In the genomic region with DNA sequence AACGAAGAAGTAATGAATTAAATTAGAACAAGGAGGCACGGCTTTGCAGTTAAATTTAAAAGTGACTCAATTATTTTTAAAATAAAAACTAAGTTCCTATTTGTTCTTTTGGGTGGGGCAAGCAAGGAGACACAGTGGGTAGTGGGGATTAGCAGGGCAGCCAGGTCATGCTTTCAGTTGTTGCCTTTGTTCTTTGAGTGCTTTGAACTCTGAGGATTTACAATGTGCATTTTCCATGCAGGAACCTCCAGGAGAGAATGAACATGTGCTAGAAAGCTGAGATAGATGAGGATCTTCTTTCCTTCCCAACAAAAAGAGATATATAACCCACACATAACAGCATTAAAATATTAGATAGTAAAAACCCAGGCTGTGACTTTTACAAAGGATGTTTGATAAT, we compare ENCODE assay signal across 2 cellular contexts.
A peak's percentile ranks its signal among the peaks of the same experiment; 100 is the strongest.
TF ChIP-seq lines count a peak whose summit lies in the region.

No MANE protein-coding gene starts in this region.

TF ChIP-seq in HepG2, 621 proteins besides CTCF, POLR2A, EP300 and RAD21:
- TF ChIP-seq, protein P1, sequence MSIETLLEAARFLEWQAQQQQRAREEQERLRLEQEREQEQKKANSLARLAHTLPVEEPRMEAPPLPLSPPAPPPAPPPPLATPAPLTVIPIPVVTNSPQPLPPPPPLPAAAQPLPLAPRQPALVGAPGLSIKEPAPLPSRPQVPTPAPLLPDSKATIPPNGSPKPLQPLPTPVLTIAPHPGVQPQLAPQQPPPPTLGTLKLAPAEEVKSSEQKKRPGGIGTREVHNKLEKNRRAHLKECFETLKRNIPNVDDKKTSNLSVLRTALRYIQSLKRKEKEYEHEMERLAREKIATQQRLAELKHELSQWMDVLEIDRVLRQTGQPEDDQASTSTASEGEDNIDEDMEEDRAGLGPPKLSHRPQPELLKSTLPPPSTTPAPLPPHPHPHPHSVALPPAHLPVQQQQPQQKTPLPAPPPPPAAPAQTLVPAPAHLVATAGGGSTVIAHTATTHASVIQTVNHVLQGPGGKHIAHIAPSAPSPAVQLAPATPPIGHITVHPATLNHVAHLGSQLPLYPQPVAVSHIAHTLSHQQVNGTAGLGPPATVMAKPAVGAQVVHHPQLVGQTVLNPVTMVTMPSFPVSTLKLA (IDR thresholded peaks at IDR 0.05), result peak; percentile 58
- TF ChIP-seq ATF7 (IDR thresholded peaks at IDR 0.05) (no peak), ATF7 (CRISPR knock-in tag; IDR thresholded peaks at IDR 0.05) (no peak)

TF ChIP-seq in GM23338, 12 proteins besides CTCF, POLR2A, EP300 and RAD21:
- TF ChIP-seq EZH2 (IDR thresholded peaks at IDR 0.05; ENCODE audit: low read depth, unreplicated experiment) (no peak), EZH2phosphoT487 (IDR thresholded peaks at IDR 0.05; ENCODE audit: unreplicated experiment) (no peak), STAT1 (IDR thresholded peaks at IDR 0.05; ENCODE audit: unreplicated experiment) (no peak), ZNF114 (CRISPR knock-in tag; IDR thresholded peaks at IDR 0.05) (no peak), POLR2AphosphoS5 (IDR thresholded peaks at IDR 0.05; ENCODE audit: low read depth) (no peak), NANOG (IDR thresholded peaks at IDR 0.05; ENCODE audit: borderline replicate concordance) (no peak), JUNB (IDR thresholded peaks at IDR 0.05; ENCODE audit: unreplicated experiment) (no peak), ZNF331 (CRISPR knock-in tag; IDR thresholded peaks at IDR 0.05; ENCODE audit: low read depth) (no peak), CREB1 (CRISPR knock-in tag; IDR thresholded peaks at IDR 0.05; ENCODE audit: low read depth) (no peak)
- TF ChIP-seq, protein P2, sequence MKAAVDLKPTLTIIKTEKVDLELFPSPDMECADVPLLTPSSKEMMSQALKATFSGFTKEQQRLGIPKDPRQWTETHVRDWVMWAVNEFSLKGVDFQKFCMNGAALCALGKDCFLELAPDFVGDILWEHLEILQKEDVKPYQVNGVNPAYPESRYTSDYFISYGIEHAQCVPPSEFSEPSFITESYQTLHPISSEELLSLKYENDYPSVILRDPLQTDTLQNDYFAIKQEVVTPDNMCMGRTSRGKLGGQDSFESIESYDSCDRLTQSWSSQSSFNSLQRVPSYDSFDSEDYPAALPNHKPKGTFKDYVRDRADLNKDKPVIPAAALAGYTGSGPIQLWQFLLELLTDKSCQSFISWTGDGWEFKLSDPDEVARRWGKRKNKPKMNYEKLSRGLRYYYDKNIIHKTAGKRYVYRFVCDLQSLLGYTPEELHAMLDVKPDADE (IDR thresholded peaks at IDR 0.05), result no peak
- TF ChIP-seq, protein P3, sequence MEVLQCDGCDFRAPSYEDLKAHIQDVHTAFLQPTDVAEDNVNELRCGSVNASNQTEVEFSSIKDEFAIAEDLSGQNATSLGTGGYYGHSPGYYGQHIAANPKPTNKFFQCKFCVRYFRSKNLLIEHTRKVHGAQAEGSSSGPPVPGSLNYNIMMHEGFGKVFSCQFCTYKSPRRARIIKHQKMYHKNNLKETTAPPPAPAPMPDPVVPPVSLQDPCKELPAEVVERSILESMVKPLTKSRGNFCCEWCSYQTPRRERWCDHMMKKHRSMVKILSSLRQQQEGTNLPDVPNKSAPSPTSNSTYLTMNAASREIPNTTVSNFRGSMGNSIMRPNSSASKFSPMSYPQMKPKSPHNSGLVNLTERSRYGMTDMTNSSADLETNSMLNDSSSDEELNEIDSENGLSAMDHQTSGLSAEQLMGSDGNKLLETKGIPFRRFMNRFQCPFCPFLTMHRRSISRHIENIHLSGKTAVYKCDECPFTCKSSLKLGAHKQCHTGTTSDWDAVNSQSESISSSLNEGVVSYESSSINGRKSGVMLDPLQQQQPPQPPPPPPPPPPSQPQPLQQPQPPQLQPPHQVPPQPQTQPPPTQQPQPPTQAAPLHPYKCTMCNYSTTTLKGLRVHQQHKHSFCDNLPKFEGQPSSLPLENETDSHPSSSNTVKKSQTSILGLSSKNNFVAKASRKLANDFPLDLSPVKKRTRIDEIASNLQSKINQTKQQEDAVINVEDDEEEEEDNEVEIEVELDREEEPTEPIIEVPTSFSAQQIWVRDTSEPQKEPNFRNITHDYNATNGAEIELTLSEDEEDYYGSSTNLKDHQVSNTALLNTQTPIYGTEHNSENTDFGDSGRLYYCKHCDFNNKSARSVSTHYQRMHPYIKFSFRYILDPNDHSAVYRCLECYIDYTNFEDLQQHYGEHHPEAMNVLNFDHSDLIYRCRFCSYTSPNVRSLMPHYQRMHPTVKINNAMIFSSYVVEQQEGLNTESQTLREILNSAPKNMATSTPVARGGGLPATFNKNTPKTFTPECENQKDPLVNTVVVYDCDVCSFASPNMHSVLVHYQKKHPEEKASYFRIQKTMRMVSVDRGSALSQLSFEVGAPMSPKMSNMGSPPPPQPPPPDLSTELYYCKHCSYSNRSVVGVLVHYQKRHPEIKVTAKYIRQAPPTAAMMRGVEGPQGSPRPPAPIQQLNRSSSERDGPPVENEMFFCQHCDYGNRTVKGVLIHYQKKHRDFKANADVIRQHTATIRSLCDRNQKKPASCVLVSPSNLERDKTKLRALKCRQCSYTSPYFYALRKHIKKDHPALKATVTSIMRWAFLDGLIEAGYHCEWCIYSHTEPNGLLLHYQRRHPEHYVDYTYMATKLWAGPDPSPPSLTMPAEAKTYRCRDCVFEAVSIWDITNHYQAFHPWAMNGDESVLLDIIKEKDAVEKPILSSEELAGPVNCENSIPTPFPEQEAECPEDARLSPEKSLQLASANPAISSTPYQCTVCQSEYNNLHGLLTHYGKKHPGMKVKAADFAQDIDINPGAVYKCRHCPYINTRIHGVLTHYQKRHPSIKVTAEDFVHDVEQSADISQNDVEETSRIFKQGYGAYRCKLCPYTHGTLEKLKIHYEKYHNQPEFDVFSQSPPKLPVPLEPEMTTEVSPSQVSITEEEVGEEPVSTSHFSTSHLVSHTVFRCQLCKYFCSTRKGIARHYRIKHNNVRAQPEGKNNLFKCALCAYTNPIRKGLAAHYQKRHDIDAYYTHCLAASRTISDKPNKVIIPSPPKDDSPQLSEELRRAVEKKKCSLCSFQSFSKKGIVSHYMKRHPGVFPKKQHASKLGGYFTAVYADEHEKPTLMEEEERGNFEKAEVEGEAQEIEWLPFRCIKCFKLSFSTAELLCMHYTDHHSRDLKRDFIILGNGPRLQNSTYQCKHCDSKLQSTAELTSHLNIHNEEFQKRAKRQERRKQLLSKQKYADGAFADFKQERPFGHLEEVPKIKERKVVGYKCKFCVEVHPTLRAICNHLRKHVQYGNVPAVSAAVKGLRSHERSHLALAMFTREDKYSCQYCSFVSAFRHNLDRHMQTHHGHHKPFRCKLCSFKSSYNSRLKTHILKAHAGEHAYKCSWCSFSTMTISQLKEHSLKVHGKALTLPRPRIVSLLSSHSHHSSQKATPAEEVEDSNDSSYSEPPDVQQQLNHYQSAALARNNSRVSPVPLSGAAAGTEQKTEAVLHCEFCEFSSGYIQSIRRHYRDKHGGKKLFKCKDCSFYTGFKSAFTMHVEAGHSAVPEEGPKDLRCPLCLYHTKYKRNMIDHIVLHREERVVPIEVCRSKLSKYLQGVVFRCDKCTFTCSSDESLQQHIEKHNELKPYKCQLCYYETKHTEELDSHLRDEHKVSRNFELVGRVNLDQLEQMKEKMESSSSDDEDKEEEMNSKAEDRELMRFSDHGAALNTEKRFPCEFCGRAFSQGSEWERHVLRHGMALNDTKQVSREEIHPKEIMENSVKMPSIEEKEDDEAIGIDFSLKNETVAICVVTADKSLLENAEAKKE (CRISPR knock-in tag; IDR thresholded peaks at IDR 0.05), result no peak
- TF ChIP-seq, protein P4, sequence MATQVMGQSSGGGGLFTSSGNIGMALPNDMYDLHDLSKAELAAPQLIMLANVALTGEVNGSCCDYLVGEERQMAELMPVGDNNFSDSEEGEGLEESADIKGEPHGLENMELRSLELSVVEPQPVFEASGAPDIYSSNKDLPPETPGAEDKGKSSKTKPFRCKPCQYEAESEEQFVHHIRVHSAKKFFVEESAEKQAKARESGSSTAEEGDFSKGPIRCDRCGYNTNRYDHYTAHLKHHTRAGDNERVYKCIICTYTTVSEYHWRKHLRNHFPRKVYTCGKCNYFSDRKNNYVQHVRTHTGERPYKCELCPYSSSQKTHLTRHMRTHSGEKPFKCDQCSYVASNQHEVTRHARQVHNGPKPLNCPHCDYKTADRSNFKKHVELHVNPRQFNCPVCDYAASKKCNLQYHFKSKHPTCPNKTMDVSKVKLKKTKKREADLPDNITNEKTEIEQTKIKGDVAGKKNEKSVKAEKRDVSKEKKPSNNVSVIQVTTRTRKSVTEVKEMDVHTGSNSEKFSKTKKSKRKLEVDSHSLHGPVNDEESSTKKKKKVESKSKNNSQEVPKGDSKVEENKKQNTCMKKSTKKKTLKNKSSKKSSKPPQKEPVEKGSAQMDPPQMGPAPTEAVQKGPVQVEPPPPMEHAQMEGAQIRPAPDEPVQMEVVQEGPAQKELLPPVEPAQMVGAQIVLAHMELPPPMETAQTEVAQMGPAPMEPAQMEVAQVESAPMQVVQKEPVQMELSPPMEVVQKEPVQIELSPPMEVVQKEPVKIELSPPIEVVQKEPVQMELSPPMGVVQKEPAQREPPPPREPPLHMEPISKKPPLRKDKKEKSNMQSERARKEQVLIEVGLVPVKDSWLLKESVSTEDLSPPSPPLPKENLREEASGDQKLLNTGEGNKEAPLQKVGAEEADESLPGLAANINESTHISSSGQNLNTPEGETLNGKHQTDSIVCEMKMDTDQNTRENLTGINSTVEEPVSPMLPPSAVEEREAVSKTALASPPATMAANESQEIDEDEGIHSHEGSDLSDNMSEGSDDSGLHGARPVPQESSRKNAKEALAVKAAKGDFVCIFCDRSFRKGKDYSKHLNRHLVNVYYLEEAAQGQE (IDR thresholded peaks at IDR 0.05; ENCODE audit: unreplicated experiment), result no peak
